In the genomic region with DNA sequence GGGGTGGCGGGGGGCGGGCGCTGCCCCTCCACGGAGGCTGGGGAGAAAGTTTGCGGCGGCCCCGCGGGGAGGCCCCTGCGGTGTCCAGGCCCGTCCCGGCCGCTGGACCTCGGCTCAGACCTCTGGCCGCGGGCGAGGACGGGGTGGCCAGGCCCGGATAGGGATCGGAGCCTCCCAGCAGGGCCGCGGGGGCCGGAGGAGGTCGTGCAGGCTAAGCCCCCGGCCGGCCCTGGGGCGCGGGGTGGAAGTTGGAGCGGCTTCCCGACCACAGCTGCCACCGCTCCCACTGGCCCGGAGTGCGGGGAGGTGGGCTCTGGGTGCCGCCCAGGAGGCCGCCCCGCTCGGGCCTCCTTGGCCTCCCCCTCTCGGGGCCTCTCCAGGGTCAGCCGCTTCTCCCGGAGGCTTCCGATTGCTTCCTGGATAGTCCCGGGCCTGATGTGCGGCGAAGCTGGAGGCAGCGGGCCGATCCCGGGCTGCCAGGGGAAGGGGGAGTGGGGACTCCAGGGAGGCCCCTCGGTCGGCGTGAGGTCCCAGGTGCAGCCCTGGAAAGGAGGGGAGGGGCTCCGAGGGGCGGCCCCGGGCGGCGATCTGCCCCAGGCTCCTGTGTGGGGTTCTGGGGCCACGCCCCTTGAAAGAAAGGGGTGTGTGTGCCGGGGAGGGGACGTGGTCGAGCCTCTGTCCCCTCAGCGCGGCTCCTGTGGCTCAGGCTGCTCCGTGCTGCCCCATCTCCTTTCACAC, we compare ENCODE assay signal across 9 cellular contexts. TPM values are rescaled to one million over a fixed set of nuclear protein-coding genes. Genes with fewer than 3 reads are reported as not detected.
DNase-seq lines count a peak whose midpoint lies in the region; ATAC-seq, FAIRE-seq and TF ChIP-seq lines count a peak whose summit lies in the region.
"Had no signal": no experiment of that assay in that cellular context is flagged by ENCODE, and none has a peak within 500 bp of the region (broad histone marks: within the 10 kb centered on the region; RNA-seq: fewer than 3 reads in every experiment).

No MANE protein-coding gene starts in this region.

- peak overlapping the region in 2 of 4 experiments; percentile 8 to 55; a peak in 3 of 7 replicates for H3K9ac ChIP-seq in H1 (replicated peaks in 1 of 4; ENCODE audit: extremely low read depth in 1 of 4, low read depth in 3 of 4, low read length in 3 of 4)

- H3K4me2 ChIP-seq in H1 (ENCODE audit: insufficient read depth in 1 of 2, low read depth in 2 of 2, low read length in 2 of 2) = peak overlapping the region; percentile 78

- no peak overlapping the region for H4K5ac ChIP-seq in H1 (ENCODE audit: insufficient read length, low read depth, low read length)

- no peak overlapping the region for H2BK15ac ChIP-seq in H1 (ENCODE audit: low read length)

- H3K4me3 ChIP-seq in Caco-2 (ENCODE audit: low read depth, low read length) (peak overlapping the region; percentile 88), H1 (ENCODE audit: extremely low read depth in 1 of 4, insufficient read depth in 2 of 4, low read depth in 3 of 4, low read length in 4 of 4) (peak overlapping the region; percentile 67 to 87 (median 73)), muscle layer of duodenum (ENCODE audit: low read depth in 1 of 2, low read length in 2 of 2) (peak overlapping the region; percentile 30 to 84)

- no peak overlapping the region for H3K27ac ChIP-seq in H1 (ENCODE audit: low read depth, low read length)
- H3K27ac ChIP-seq in muscle layer of duodenum (ENCODE audit: low read length) = no peak overlapping the region

- no peak overlapping the region for H3K23ac ChIP-seq in H1 (ENCODE audit: insufficient read length)

- TF ChIP-seq EP300 in H1 (IDR thresholded peaks at IDR 0.05; ENCODE audit: borderline replicate concordance in 1 of 2, low read depth in 2 of 2, low read length in 2 of 2) = no peak

- H2BK120ac ChIP-seq in H1 (replicated peaks; ENCODE audit: low read depth, low read length) = no peak overlapping the region

- no peak overlapping the region for H4K91ac ChIP-seq in H1 (replicated peaks; ENCODE audit: insufficient read length, low read length)

- POLR2A ChIA-PET in Caco-2 (lab: Charles Lee) (no interaction called here), H1 (lab: Charles Lee; ENCODE audit: partially characterized antibody) (interaction anchor here (0.9 to 2.2 kb wide), 2 partner anchors 17 to 131 kb away, joined by 3 to 9 read pairs; no protein-coding TSS in a partner anchor)

- H3K4me1 ChIP-seq in Caco-2 (peaks cover 16% of the 10 kb centered on the region; the same call in 1 of the 2 replicates), H1 (replicated peaks in 1 of 4; ENCODE audit: control insufficient read depth in 3 of 4, insufficient read depth in 4 of 4, low read length in 3 of 4) (peaks cover 0 to 26% (median 12%) of the 10 kb centered on the region in 4 experiments; a peak in 6 of 7 replicates), muscle layer of duodenum (ENCODE audit: control insufficient read depth in 1 of 2, insufficient read depth in 2 of 2, low read length in 2 of 2) (peaks cover 0 to 41% of the 10 kb centered on the region in 2 donors)

- H3K9me3 Mint-ChIP-seq in Caco-2 (ENCODE audit: unreplicated experiment) (no peaks in the 10 kb centered on the region), type B pancreatic cell (no peaks in the 10 kb centered on the region)
- H3K9me3 Mint-ChIP-seq: T-helper 1 cell treated with Interleukin-12 subunit alpha and Interleukin-12 subunit beta and Interleukin-4 antibody, amounts not matched to agents 30 μg/mL and 1 μg/mL, for 36 hours had no signal

- peaks cover 20% of the 10 kb centered on the region for H3K79me1 ChIP-seq in H1 (ENCODE audit: low read depth, low read length)

- no peaks in the 10 kb centered on the region for H3K9me3 ChIP-seq in Caco-2
- no peaks in the 10 kb centered on the region for H3K9me3 ChIP-seq in H1 (ENCODE audit: insufficient read depth in 2 of 2, low read depth in 1 of 2, low read length in 1 of 2)
- H3K9me3 ChIP-seq in muscle layer of duodenum (ENCODE audit: control insufficient read depth in 1 of 2, low read length in 2 of 2) = no peaks in the 10 kb centered on the region

- TF ChIP-seq POLR2A in H1 (IDR thresholded peaks at IDR 0.05; ENCODE audit: control extremely low read depth in 1 of 2, low read depth in 2 of 2, low read length in 2 of 2) = no peak

- H2AK5ac ChIP-seq in H1 (ENCODE audit: low read depth, low read length) = no peak overlapping the region

- CTCF ChIA-PET in Caco-2 (lab: Charles Lee) (interaction anchor here (4.1 kb wide), 1 partner anchor 232 kb away, joined by 18 read pairs; no protein-coding TSS in a partner anchor), H1 (lab: Charles Lee; ENCODE audit: partially characterized antibody) (interaction anchor here (0.6 to 10.0 kb wide), 7 partner anchors 14 to 699 kb away, joined by 3 to 74 read pairs (median 3); no protein-coding TSS in a partner anchor)

- H3K18ac ChIP-seq in H1 (ENCODE audit: extremely low read depth, low read length) = no peak overlapping the region; the same call in none of the 2 replicates

- no peak overlapping the region for H3K27ac Mint-ChIP-seq in Caco-2 (ENCODE audit: unreplicated experiment)
- no peak overlapping the region for H3K27ac Mint-ChIP-seq in type B pancreatic cell
- H3K27ac Mint-ChIP-seq: T-helper 1 cell treated with Interleukin-12 subunit alpha and Interleukin-12 subunit beta and Interleukin-4 antibody, amounts not matched to agents 30 μg/mL and 1 μg/mL, for 36 hours had no signal

- peaks cover 7% of the 10 kb centered on the region for H3K4me1 Mint-ChIP-seq in Caco-2 (ENCODE audit: low read depth, unreplicated experiment)
- peaks cover 8% of the 10 kb centered on the region for H3K4me1 Mint-ChIP-seq in type B pancreatic cell (ENCODE audit: unreplicated experiment)

- H2AFZ ChIP-seq in H1 (ENCODE audit: low read length) = no peak overlapping the region

- no peak overlapping the region for H3K14ac ChIP-seq in H1 (ENCODE audit: insufficient read length)

- H3K36me3 ChIP-seq in Caco-2 (ENCODE audit: control insufficient read depth, insufficient read depth, low read length) (no peaks in the 10 kb centered on the region), H1 (ENCODE audit: control insufficient read depth in 2 of 4, insufficient read depth in 4 of 4, low read length in 3 of 4) (peaks cover 0 to 1% (median 0%) of the 10 kb centered on the region in 4 experiments; a peak in 1 of 8 replicates), muscle layer of duodenum (ENCODE audit: control insufficient read depth in 1 of 2, insufficient read depth in 2 of 2, low read length in 2 of 2) (no peaks in the 10 kb centered on the region)

- H3K56ac ChIP-seq in H1 (replicated peaks; ENCODE audit: insufficient read length, low read depth, low read length) = no peak overlapping the region

- peaks cover 6% of the 10 kb centered on the region; the same call in 1 of the 2 replicates for H3K23me2 ChIP-seq in H1 (ENCODE audit: low read depth, low read length)

- intact Hi-C loops in Caco-2 (cut with micrococcal nuclease; ENCODE audit: unreplicated experiment) = loop anchor here (5.0 kb wide), 1 partner anchor 132 kb away; no protein-coding TSS in a partner anchor

- H3K4ac ChIP-seq in H1 (replicated peaks; ENCODE audit: insufficient read length, low read depth, low read length) = no peak overlapping the region

- peak overlapping the region; percentile 61 for H3K4me3 Mint-ChIP-seq in Caco-2 (ENCODE audit: unreplicated experiment)
- peak overlapping the region; percentile 81 for H3K4me3 Mint-ChIP-seq in type B pancreatic cell
- H3K4me3 Mint-ChIP-seq: T-helper 1 cell treated with Interleukin-12 subunit alpha and Interleukin-12 subunit beta and Interleukin-4 antibody, amounts not matched to agents 30 μg/mL and 1 μg/mL, for 36 hours had no signal

- peak; percentile 45 to 54 for DNase-seq in Caco-2
- peak; percentile 32 to 44 for DNase-seq in activated CD4-positive, alpha-beta T cell treated with anti-CD3 and anti-CD28 coated beads for 4 hours
- peak; percentile 34 to 85 for DNase-seq in H1 (ENCODE audit: low read depth in 1 of 2, low spot score in 2 of 2)
- no peak for DNase-seq in type B pancreatic cell (ENCODE audit: extremely low spot score, unreplicated experiment)

- H3K27me3 ChIP-seq in Caco-2 (replicated peaks; ENCODE audit: control insufficient read depth, insufficient read depth, low read length) (no peaks in the 10 kb centered on the region), H1 (replicated peaks in 1 of 4; ENCODE audit: control insufficient read depth in 3 of 4, extremely low read depth in 1 of 4, insufficient read depth in 3 of 4, low read length in 3 of 4) (peaks cover 0 to 8% (median 3%) of the 10 kb centered on the region in 4 experiments; a peak in 5 of 7 replicates), muscle layer of duodenum (ENCODE audit: low read depth, low read length) (no peaks in the 10 kb centered on the region)

- H4K20me1 ChIP-seq in H1 (replicated peaks in 1 of 2; ENCODE audit: control insufficient read depth in 1 of 2, insufficient read depth in 2 of 2, low read length in 2 of 2) = peaks cover 19 to 33% of the 10 kb centered on the region in 2 experiments

- no peak for FAIRE-seq in H1 (lab: Jason Lieb, UNC)

- TF ChIP-seq RAD21 in H1 (IDR thresholded peaks at IDR 0.05 in 1 of 2, conservative IDR thresholded peaks at IDR 0.05 in 1 of 2; ENCODE audit: low read depth in 2 of 2, low read length in 2 of 2) = no peak; a peak in 1 of 4 replicates

- no peak overlapping the region; the same call in 1 of the 2 replicates for H4K8ac ChIP-seq in H1 (ENCODE audit: extremely low read depth, insufficient read depth, low read length)

- no peak overlapping the region for H2BK20ac ChIP-seq in H1 (ENCODE audit: low read length)

- TF ChIP-seq CTCF in Caco-2 (IDR thresholded peaks at IDR 0.05; ENCODE audit: insufficient read depth in 1 of 2, low read depth in 1 of 2, low read length in 1 of 2, severe bottlenecking in 1 of 2, unreplicated experiment in 1 of 2) (no peak), H1 (IDR thresholded peaks at IDR 0.05; ENCODE audit: control extremely low read depth in 1 of 3, insufficient read depth in 1 of 3, low read depth in 1 of 3, low read length in 3 of 3) (no peak), type B pancreatic cell (conservative IDR thresholded peaks at IDR 0.05) (no peak)

- no TSS peak for BruUV-seq in Caco-2 (replicated peaks; lab: Mats Ljungman, UMichigan)

- H3K79me2 ChIP-seq in H1 (ENCODE audit: control insufficient read depth in 1 of 2, insufficient read depth in 2 of 2, low read length in 2 of 2) = peaks cover 8 to 46% of the 10 kb centered on the region in 2 experiments; a peak in 3 of 4 replicates

- H3K27me3 Mint-ChIP-seq in Caco-2 (ENCODE audit: insufficient read depth, unreplicated experiment) (no peaks in the 10 kb centered on the region), type B pancreatic cell (peaks cover 20% of the 10 kb centered on the region)

- H2BK5ac ChIP-seq in H1 (ENCODE audit: low read depth, low read length) = no peak overlapping the region

- peak; percentile 1 for ATAC-seq in HG03045 (IDR thresholded peaks at IDR 0.05; ENCODE audit: unreplicated experiment)
- no peak for ATAC-seq in HG02981 (IDR thresholded peaks at IDR 0.05; ENCODE audit: unreplicated experiment)
- ATAC-seq in HG02973 (IDR thresholded peaks at IDR 0.05; ENCODE audit: unreplicated experiment) = no peak

- peaks cover 6% of the 10 kb centered on the region for H3K36me3 Mint-ChIP-seq in Caco-2 (ENCODE audit: insufficient read depth, unreplicated experiment)
- H3K36me3 Mint-ChIP-seq in type B pancreatic cell = no peaks in the 10 kb centered on the region

- WGBS in H1 (ENCODE audit: extremely low coverage in 1 of 2, insufficient coverage in 1 of 2, insufficient read length in 1 of 2, insufficient replicate concordance in 2 of 2, low coverage in 1 of 2, low lambda C conversion rate in 2 of 2, missing lambda C conversion rate in 1 of 2), 2 experiments = 3% methylated on average over 18 of the region's 61 CpGs; no CpG with 5 or more reads in 1 of the 2 experiments

- no peak overlapping the region for H2BK12ac ChIP-seq in H1 (ENCODE audit: low read depth, low read length)

RNA-seq across cellular contexts. Expression of a gene that starts 0.9 kb away (rescaled TPM):
- total RNA-seq in Caco-2 (2022) (92.4 and 95.1 TPM in 2 replicates), type B pancreatic cell (ENCODE audit: low replicate concordance) (55.9 and 59.2 TPM in 2 replicates)
- total RNA-seq in H1 (2021; fragmentation: NEBNext Ultra II Directional; extraction: Animal tissue kit (Norgen Biotek cat#: 25700)) = 47.5 and 50.8 TPM in 2 replicates
- 54.9 and 81.4 TPM in 2 replicates for polyA plus RNA-seq in H1 (2011; rRNA removed)
- 51.2 TPM for polyA plus RNA-seq in H1 (2011; cell fraction: cytosol; rRNA removed)
- 191 TPM for polyA plus RNA-seq in H1 (2011; cell fraction: nucleus; rRNA removed)
- polyA plus RNA-seq in H1 (2012, experiment 1 of 2) = 36.1 to 53.1 TPM (median 42.4 TPM) in 4 replicates
- 26.1 TPM for polyA plus RNA-seq in H1 (2012, experiment 2 of 2)
- 40.4 TPM for polyA plus RNA-seq in H1 (2013, experiment 1 of 2)
- polyA plus RNA-seq in H1 (2013, experiment 2 of 2) = 38.5 TPM
- polyA minus RNA-seq in H1 (2011; rRNA and poly(A)+ RNA removed) = 104 and 131 TPM in 2 replicates
- 53.8 TPM for polyA minus RNA-seq in H1 (2011; cell fraction: cytosol; rRNA and poly(A)+ RNA removed)
- 70.5 TPM for polyA minus RNA-seq in H1 (2011; cell fraction: nucleus; rRNA and poly(A)+ RNA removed)
